ENCODE assay signal across 10 cellular contexts in genomic region chr1:55217226-55217996, GRCh38. TPM values are rescaled to one million over a fixed set of nuclear protein-coding genes. Genes with fewer than 3 reads are reported as not detected.
DNase-seq lines count a peak whose midpoint lies in the region; ATAC-seq and TF ChIP-seq lines count a peak whose summit lies in the region.
"Had no signal": no experiment of that assay in that cellular context is flagged by ENCODE, and none has a peak within 500 bp of the region (broad histone marks: within the 10 kb centered on the region; RNA-seq: fewer than 3 reads in every experiment).

No MANE protein-coding gene starts in this region.

- H3K36me3 Mint-ChIP-seq in activated naive CD4-positive, alpha-beta T cell treated with anti-CD3 and anti-CD28 coated beads for 36 hours (ENCODE audit: low read depth) = peaks cover 15% of the 10 kb centered on the region

- peak; percentile 46 for DNase-seq in activated naive CD4-positive, alpha-beta T cell treated with anti-CD3 and anti-CD28 coated beads for 36 hours
- no peak for DNase-seq in activated naive CD4-positive, alpha-beta T cell treated with Interleukin-2 at 50 U/mL for 16 hours
- DNase-seq in PC-9 = peak in 1 of 2 experiments; percentile 63
- DNase-seq in erythroblast (lab: John Stamatoyannopoulos, UW) = peak; percentile 42 to 58
- DNase-seq in stimulated activated naive CD8-positive, alpha-beta T cell treated with anti-CD3 and anti-CD28 coated beads, Interleukin-15, Interleukin-2, amounts not matched to agents 100 U/mL and 50 U/mL, for 24 hours = no peak
- no peak for DNase-seq in epidermal melanocyte (ENCODE audit: insufficient read length, low spot score)
- no peak for DNase-seq in GM23248
- DNase-seq: mammary epithelial cell, SHP77 treated with DMSO at 0.1 percent for 48 hours had no signal

- peak overlapping the region; percentile 76 for H3K27ac Mint-ChIP-seq in activated naive CD4-positive, alpha-beta T cell treated with anti-CD3 and anti-CD28 coated beads for 36 hours

- no peak overlapping the region for H3K9ac ChIP-seq in GM23248

- intact Hi-C loops in activated naive CD4-positive, alpha-beta T cell treated with anti-CD3 and anti-CD28 coated beads for 36 hours (cut with micrococcal nuclease) = loop anchor here (1.0 to 10.0 kb wide), 3 partner anchors 41 to 933 kb away; no protein-coding TSS in a partner anchor
- intact Hi-C loops in PC-9 (cut with micrococcal nuclease; ENCODE audit: unreplicated experiment) = loop anchor here (2.0 kb wide), 1 partner anchor 59 kb away; no protein-coding TSS in a partner anchor

- H3K79me2 ChIP-seq in PC-9 (ENCODE audit: low read depth) (peaks cover 42% of the 10 kb centered on the region), GM23248 (ENCODE audit: insufficient read depth) (peaks cover 34% of the 10 kb centered on the region)

- TF ChIP-seq CTCF in PC-9 (conservative IDR thresholded peaks at IDR 0.05) = no peak

- H3K9me2 ChIP-seq in PC-9 (ENCODE audit: insufficient read depth) = no peaks in the 10 kb centered on the region
- H3K9me2 ChIP-seq in GM23248 (ENCODE audit: insufficient read depth) = no peaks in the 10 kb centered on the region

- no peaks in the 10 kb centered on the region for H3K9me3 Mint-ChIP-seq in activated naive CD4-positive, alpha-beta T cell treated with anti-CD3 and anti-CD28 coated beads for 36 hours

- H3K4me3 Mint-ChIP-seq in activated naive CD4-positive, alpha-beta T cell treated with anti-CD3 and anti-CD28 coated beads for 36 hours = peak overlapping the region; percentile 55

- H3K4me3 ChIP-seq in PC-9 (no peak overlapping the region; the same call in 1 of the 2 replicates), GM23248 (no peak overlapping the region)

- no TSS peak for BruUV-seq in PC-9 (replicated peaks; lab: Mats Ljungman, UMichigan)

- peak; percentile 16 for ATAC-seq in stimulated activated naive CD8-positive, alpha-beta T cell treated with anti-CD3 and anti-CD28 coated beads, Interleukin-15, Interleukin-2, amounts not matched to agents 100 U/mL and 50 U/mL, for 24 hours
- no peak for ATAC-seq in HG03457 (IDR thresholded peaks at IDR 0.05; ENCODE audit: unreplicated experiment)

- H3K4me1 Mint-ChIP-seq in activated naive CD4-positive, alpha-beta T cell treated with anti-CD3 and anti-CD28 coated beads for 36 hours (ENCODE audit: low read depth) = peaks cover 25% of the 10 kb centered on the region

- WGBS in GM23248 (ENCODE audit: low coverage in 1 of 2, low lambda C conversion rate in 2 of 2, missing lambda C conversion rate in 2 of 2), 2 experiments = 66 to 73% methylated on average over 6 of the region's 6 CpGs

- CTCF ChIA-PET in activated naive CD4-positive, alpha-beta T cell treated with anti-CD3 and anti-CD28 coated beads for 36 hours (lab: Charles Lee) = interaction anchor here (0.9 to 1.0 kb wide), 2 partner anchors 9 to 77 kb away, joined by 3 to 5 read pairs; no protein-coding TSS in a partner anchor
- CTCF ChIA-PET in PC-9 (lab: Charles Lee) = no interaction called here

- H3K9me3 ChIP-seq in PC-9 (ENCODE audit: insufficient read depth, low read depth) (no peaks in the 10 kb centered on the region), GM23248 (ENCODE audit: low read depth) (no peaks in the 10 kb centered on the region)

- H4K20me1 ChIP-seq in PC-9 (ENCODE audit: insufficient read depth) (peaks cover 6% of the 10 kb centered on the region; the same call in 1 of the 2 replicates), GM23248 (ENCODE audit: insufficient read depth) (no peaks in the 10 kb centered on the region)

- in situ Hi-C loops in GM23248 (cut with MboI) = no loop called here

- H3K27ac ChIP-seq in PC-9 = peak overlapping the region; percentile 87
- H3K27ac ChIP-seq in GM23248 = no peak overlapping the region

- TF ChIP-seq POLR2A in erythroblast (IDR thresholded peaks at IDR 0.05; ENCODE audit: low read length) = no peak

- H3K36me3 ChIP-seq in PC-9 (ENCODE audit: low read depth) = no peaks in the 10 kb centered on the region; the same call in 1 of the 2 replicates
- no peaks in the 10 kb centered on the region for H3K36me3 ChIP-seq in GM23248 (ENCODE audit: low read depth)

- peak overlapping the region; percentile 87 for H3K4me2 ChIP-seq in PC-9
- H3K4me2 ChIP-seq in GM23248 (ENCODE audit: unreplicated experiment) = no peak overlapping the region

- H3K27me3 ChIP-seq in PC-9 (ENCODE audit: insufficient read depth, low read depth) (no peaks in the 10 kb centered on the region), GM23248 (replicated peaks; ENCODE audit: insufficient read depth) (no peaks in the 10 kb centered on the region)

- H2AFZ ChIP-seq in PC-9 (no peak overlapping the region), GM23248 (no peak overlapping the region)

- H3F3A ChIP-seq in PC-9 (ENCODE audit: insufficient read depth, low read depth) = peaks cover 36% of the 10 kb centered on the region; the same call in 1 of the 2 replicates
- 0 out of 2 replicates have a peak, but pooled peaks cover 5% of the 10 kb centered on the region for H3F3A ChIP-seq in GM23248 (ENCODE audit: insufficient read depth)

- POLR2A ChIA-PET in PC-9 (lab: Charles Lee; ENCODE audit: unreplicated experiment) = interaction anchor here (0.7 kb wide), 1 partner anchor 213 kb away, joined by 3 read pairs; no protein-coding TSS in a partner anchor

- H3K4me1 ChIP-seq in PC-9 (replicated peaks; ENCODE audit: insufficient read depth) (peaks cover 38% of the 10 kb centered on the region), GM23248 (ENCODE audit: insufficient read depth) (peaks cover 15% of the 10 kb centered on the region; the same call in 1 of the 2 replicates)

- H3K27me3 Mint-ChIP-seq in activated naive CD4-positive, alpha-beta T cell treated with anti-CD3 and anti-CD28 coated beads for 36 hours (ENCODE audit: low read depth) = no peaks in the 10 kb centered on the region

RNA-seq across cellular contexts. Expression of gene USP24, which starts 2.2 kb away (rescaled TPM):
- 10 to 100 TPM; 37.1 to 39.7 TPM for total RNA-seq in activated naive CD4-positive, alpha-beta T cell treated with anti-CD3 and anti-CD28 coated beads for 36 hours
- 56.3 and 61.0 TPM in 2 replicates for total RNA-seq in PC-9 (2021)
- 16.3 and 26.9 TPM in 2 replicates for total RNA-seq in GM23248 (2014; rRNA removed; shearing (Covaris generic))
- polyA plus RNA-seq in GM23248 (2016; fragmentation: Nextera tagmentation; extraction: Ambion mirVana) = 3.3 and 4.4 TPM in 2 replicates

Comparison
In these comparisons a context has a peak if more than half of its experiments do, and no peak if none do; other contexts are left out.
1. DNase-seq: peak in activated naive CD4-positive, alpha-beta T cell treated with anti-CD3 and anti-CD28 coated beads for 36 hours (single experiment) and erythroblast (2 of 2); none in activated naive CD4-positive, alpha-beta T cell treated with Interleukin-2 at 50 U/mL for 16 hours (single experiment), stimulated activated naive CD8-positive, alpha-beta T cell treated with anti-CD3 and anti-CD28 coated beads, Interleukin-15, Interleukin-2, amounts not matched to agents 100 U/mL and 50 U/mL, for 24 hours (single experiment), epidermal melanocyte (single experiment) and GM23248 (single experiment).